8 cellular contexts compared by ENCODE assay signal in the genomic region with DNA sequence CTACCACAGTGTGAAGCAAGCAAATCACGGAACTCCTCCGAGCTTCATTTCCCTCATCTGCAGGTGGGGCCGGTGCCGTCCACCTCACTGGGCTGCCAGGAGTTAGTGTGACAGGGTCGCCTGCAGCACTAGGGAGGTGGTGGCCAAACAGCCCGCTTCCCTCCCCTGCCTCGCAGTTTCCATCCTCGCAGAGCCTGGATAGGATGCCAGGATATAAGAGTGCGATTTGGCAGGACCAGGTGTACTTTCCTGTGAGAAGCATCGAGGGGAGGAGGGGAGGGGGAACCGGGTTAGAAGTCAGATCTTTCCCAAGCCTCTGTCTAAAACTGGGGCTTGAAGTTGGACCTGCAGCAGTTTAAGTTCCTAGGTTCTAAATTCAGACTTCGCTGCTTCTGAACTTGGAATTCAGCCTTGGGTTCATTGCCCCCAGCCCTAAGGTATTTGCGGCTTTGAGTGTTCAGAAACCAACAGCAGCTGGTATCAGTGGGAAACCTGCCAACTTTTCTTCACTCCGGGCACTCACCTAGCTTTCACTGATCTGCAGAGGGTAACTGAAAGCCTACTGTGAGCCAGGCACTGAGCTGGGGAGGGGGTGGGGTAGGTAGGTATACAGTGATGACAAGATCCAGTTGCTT. TPM values are rescaled to one million over a fixed set of nuclear protein-coding genes. Genes with fewer than 3 reads are reported as not detected.
DNase-seq lines count a peak whose midpoint lies in the region; ATAC-seq, FAIRE-seq and TF ChIP-seq lines count a peak whose summit lies in the region.

No MANE protein-coding gene starts in this region.

- peaks cover 3 to 28% (median 10%) of the 10 kb centered on the region in 5 experiments for H3K9me3 Mint-ChIP-seq in brain

- H3K27ac Mint-ChIP-seq in brain, result peak overlapping the region; percentile 96 to 99 (median 98)

- H3K27me3 Mint-ChIP-seq in brain, result peaks cover 61% of the 10 kb centered on the region

- H3K9ac ChIP-seq in BLaER1 (peak overlapping the region; percentile 93), KMS-11 (peak overlapping the region; percentile 93; the same call in 1 of the 2 replicates), SK-N-MC (ENCODE audit: insufficient read length) (peak overlapping the region; percentile 97), kidney (ENCODE audit: low read length in 2 of 2) (peak overlapping the region; percentile 97 to 99)

- H3K27me3 ChIP-seq in BLaER1, result peaks cover 8% of the 10 kb centered on the region; the same call in 1 of the 2 replicates
- no peaks in the 10 kb centered on the region for H3K27me3 ChIP-seq in KMS-11 (ENCODE audit: insufficient read depth, low read depth)

- peak overlapping the region; percentile 82 for H3K4me3 ChIP-seq in BLaER1
- H3K4me3 ChIP-seq in KMS-11 (IDR thresholded peaks at IDR 0.05; ENCODE audit: insufficient read depth, low read depth, low read length), result peak overlapping the region; percentile 41
- H3K4me3 ChIP-seq in SK-N-MC, result peak overlapping the region; percentile 97
- H3K4me3 ChIP-seq in kidney (ENCODE audit: low read length in 2 of 2), result peak overlapping the region; percentile 90 to 93

- DNase-seq in SK-N-MC (ENCODE audit: low read depth, low spot score) (no peak), kidney (peak; percentile 89), cortex of kidney (lab: John Stamatoyannopoulos, UW) (no peak)
- peak; percentile 15 for DNase-seq in stimulated activated CD4-positive, alpha-beta T cell treated with anti-CD3 and anti-CD28 coated beads, Interleukin-12 subunit alpha, Interleukin-12 subunit beta, amount 100 ng/mL, for 4 hours

- peak overlapping the region; percentile 41; the same call in 1 of the 2 replicates for H2AFZ ChIP-seq in KMS-11 (ENCODE audit: low read depth)

- H3K9me3 ChIP-seq in BLaER1 (no peaks in the 10 kb centered on the region), SK-N-MC (ENCODE audit: low read depth, low read length) (no peaks in the 10 kb centered on the region), kidney (ENCODE audit: control insufficient read depth in 1 of 2, low read length in 2 of 2) (no peaks in the 10 kb centered on the region)

- peak overlapping the region; percentile 93 to 96 (median 94) for H3K4me3 Mint-ChIP-seq in brain

- H3K4me2 ChIP-seq in BLaER1 (peak overlapping the region; percentile 94), KMS-11 (peak overlapping the region; percentile 74)

- H3K27ac ChIP-seq in BLaER1 (peak overlapping the region; percentile 94; the same call in 1 of the 2 replicates), KMS-11 (peak overlapping the region; percentile 79; the same call in 1 of the 2 replicates), SK-N-MC (no peak overlapping the region), kidney (ENCODE audit: low read depth in 2 of 2, low read length in 2 of 2) (peak overlapping the region; percentile 97 to 99)

- peaks cover 30% of the 10 kb centered on the region for H3K79me2 ChIP-seq in KMS-11 (ENCODE audit: insufficient read depth, low read depth)

- H3K36me3 ChIP-seq in BLaER1 (no peaks in the 10 kb centered on the region), KMS-11 (ENCODE audit: insufficient read depth) (no peaks in the 10 kb centered on the region), SK-N-MC (ENCODE audit: insufficient read depth, low read length) (peaks cover 7% of the 10 kb centered on the region; the same call in 1 of the 2 replicates), kidney (ENCODE audit: control insufficient read depth in 1 of 2, insufficient read depth in 2 of 2, low read length in 2 of 2) (peaks cover 0 to 5% of the 10 kb centered on the region in 2 donors)

- intact Hi-C loops in kidney (cut with DNase I), result no loop called here

- H3K4me1 Mint-ChIP-seq in brain, result peaks cover 15% of the 10 kb centered on the region

- no peak for TF ChIP-seq CTCF in KMS-11 (conservative IDR thresholded peaks at IDR 0.05; ENCODE audit: low read depth, low read length)
- peak in 1 of 2 experiments; percentile 8 for TF ChIP-seq CTCF in brain (conservative IDR thresholded peaks at IDR 0.05)
- no peak for TF ChIP-seq CTCF in kidney (IDR thresholded peaks at IDR 0.05; ENCODE audit: borderline replicate concordance, extremely low read depth, insufficient read depth)

- H3K4me1 ChIP-seq in BLaER1, result peaks cover 22% of the 10 kb centered on the region
- H3K4me1 ChIP-seq in KMS-11 (ENCODE audit: low read depth, poor library complexity, severe bottlenecking), result peaks cover 14% of the 10 kb centered on the region
- H3K4me1 ChIP-seq in kidney (ENCODE audit: control insufficient read depth in 1 of 2, insufficient read depth in 1 of 2, low read depth in 1 of 2, low read length in 2 of 2), result peaks cover 4 to 7% of the 10 kb centered on the region in 2 donors

- ATAC-seq in GM18867 (IDR thresholded peaks at IDR 0.05; ENCODE audit: unreplicated experiment), result no peak

- H4K20me1 ChIP-seq in BLaER1, result peaks cover 25% of the 10 kb centered on the region
- H4K20me1 ChIP-seq in KMS-11 (ENCODE audit: insufficient read depth), result no peaks in the 10 kb centered on the region; the same call in 1 of the 2 replicates

- no peak for FAIRE-seq in kidney (lab: Jason Lieb, UNC)

- H3K36me3 Mint-ChIP-seq in brain, result peaks cover 19% of the 10 kb centered on the region

RNA-seq across cellular contexts. Expression of gene JUN, which starts 1.7 kb away (rescaled TPM):
- 109 TPM for polyA plus RNA-seq in brain (ENCODE audit: insufficient read depth, low read depth, low replicate concordance)
- 109 TPM for total RNA-seq in kidney
- polyA plus RNA-seq in kidney (ENCODE audit: insufficient read depth, low read depth, low replicate concordance), result 41.8 TPM

Comparison
In these comparisons a context has a peak if more than half of its experiments do, and no peak if none do; other contexts are left out.
1. H3K4me3 ChIP-seq: peak in every context shown above with its lines; median percentile 97 in SK-N-MC; 92 in kidney; 82 in BLaER1; 41 in KMS-11.
2. DNase-seq: peak in kidney (single experiment) and stimulated activated CD4-positive, alpha-beta T cell treated with anti-CD3 and anti-CD28 coated beads, Interleukin-12 subunit alpha, Interleukin-12 subunit beta, amount 100 ng/mL, for 4 hours (single experiment); none in SK-N-MC (single experiment) and cortex of kidney (single experiment).
3. Peak in every context shown above with its lines, with median percentiles within 50 percentile points of each other: H3K9ac ChIP-seq.